Comparison of ENCODE assay signal across 8 cellular contexts in the genomic region with DNA sequence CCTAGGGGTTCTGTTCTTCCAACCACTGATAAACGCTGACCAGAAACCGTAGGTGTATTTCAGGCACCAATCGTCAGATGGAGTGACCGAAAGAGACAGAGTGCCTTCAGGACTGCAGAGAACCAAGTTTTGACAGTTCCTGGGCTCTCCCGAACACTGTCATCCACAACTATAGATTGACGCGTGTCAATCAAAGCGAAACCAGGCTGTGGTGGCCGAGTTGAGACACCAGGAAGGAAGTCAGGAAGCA. TPM values are rescaled to one million over a fixed set of nuclear protein-coding genes. Genes with fewer than 3 reads are reported as not detected.
DNase-seq lines count a peak whose midpoint lies in the region; ATAC-seq and TF ChIP-seq lines count a peak whose summit lies in the region.

No MANE protein-coding gene starts in this region.

- H3K4me1 ChIP-seq in Panc1 (ENCODE audit: control insufficient read depth, insufficient read depth, low read length) = peaks cover 22% of the 10 kb centered on the region
- H3K4me1 ChIP-seq in prostate gland (replicated peaks) = peaks cover 9% of the 10 kb centered on the region

- TF ChIP-seq POLR2A in GM18505 (IDR thresholded peaks at IDR 0.05; ENCODE audit: borderline replicate concordance, extremely low read depth, insufficient read depth, insufficient read length) (no peak), prostate gland (IDR thresholded peaks at IDR 0.05) (no peak)

- in situ Hi-C loops in Panc1 (cut with HindIII; ENCODE audit: low pct_unique_long_range_greater_than_20kb, low sequenced_read_pairs) = no loop called here

- ATAC-seq in GM18505 (IDR thresholded peaks at IDR 0.05; ENCODE audit: unreplicated experiment) (peak; percentile 17), Panc1 (no peak), GM19455 (IDR thresholded peaks at IDR 0.05; ENCODE audit: unreplicated experiment) (no peak)

- POLR2A ChIA-PET in Panc1 (lab: Charles Lee) = interaction anchor here (1.4 kb wide), 1 partner anchor 26 kb away, joined by 8 read pairs; a partner anchor contains a TSS

- CTCF ChIA-PET in Panc1 (lab: Charles Lee) = interaction anchor here (1.0 kb wide), 1 partner anchor 78 kb away, joined by 3 read pairs; no protein-coding TSS in a partner anchor

- BruUV-seq in Panc1 (replicated peaks; lab: Mats Ljungman, UMichigan) = no TSS peak

- H3K9me3 ChIP-seq in Panc1 (ENCODE audit: control insufficient read depth, insufficient read depth, low read depth, low read length) (no peaks in the 10 kb centered on the region), prostate gland (no peaks in the 10 kb centered on the region)

- TF ChIP-seq CTCF in HFF-Myc (IDR thresholded peaks at IDR 0.05; ENCODE audit: low read depth, low read length, missing control alignments) = no peak
- no peak for TF ChIP-seq CTCF in Panc1 (IDR thresholded peaks at IDR 0.05)
- no peak for TF ChIP-seq CTCF in epithelial cell of proximal tubule (conservative IDR thresholded peaks at IDR 0.05; ENCODE audit: low read depth, low read length)
- no peak for TF ChIP-seq CTCF in prostate gland (IDR thresholded peaks at IDR 0.05)

- H3K27me3 ChIP-seq in Panc1 (ENCODE audit: control insufficient read depth, insufficient read depth, low read length) (no peaks in the 10 kb centered on the region), prostate gland (replicated peaks; ENCODE audit: insufficient read depth) (no peaks in the 10 kb centered on the region)

- intact Hi-C loops in Panc1 (cut with micrococcal nuclease; ENCODE audit: unreplicated experiment) (loop anchor here (10.0 kb wide), 1 partner anchor 98 kb away; a partner anchor contains a TSS), prostate gland (cut with DNase I) (loop anchor here (1.0 kb wide), 1 partner anchor 35 kb away; no protein-coding TSS in a partner anchor)

- 0% methylated on average over 9 of the region's 9 CpGs for WGBS in prostate gland

- H3K4me3 ChIP-seq in HFF-Myc (replicated peaks; ENCODE audit: low read depth, low read length) (peak overlapping the region; percentile 65), Panc1 (ENCODE audit: low read depth in 2 of 2, low read length in 2 of 2) (peak overlapping the region; percentile 81 to 90), epithelial cell of proximal tubule (ENCODE audit: low read depth, low read length) (peak overlapping the region; percentile 93), prostate gland (peak overlapping the region; percentile 41 to 55)

- DNase-seq in HFF-Myc (ENCODE audit: extremely low read depth, low read depth) = no peak
- peak; percentile 98 for DNase-seq in Panc1 (ENCODE audit: low read depth, low spot score)
- DNase-seq in epithelial cell of proximal tubule (ENCODE audit: low read depth) = peak; percentile 80
- no peak for DNase-seq in prostate gland (ENCODE audit: low spot score)
- no peak for DNase-seq in SK-N-DZ (ENCODE audit: low spot score)
- DNase-seq in pons (ENCODE audit: low spot score) = no peak

- H3K36me3 ChIP-seq in Panc1 (ENCODE audit: control insufficient read depth, insufficient read depth, low read length) = no peaks in the 10 kb centered on the region
- H3K36me3 ChIP-seq in prostate gland = no peaks in the 10 kb centered on the region

- peak overlapping the region; percentile 74 for H3K27ac ChIP-seq in Panc1 (ENCODE audit: low read length)
- peak overlapping the region; percentile 98 to 99 for H3K27ac ChIP-seq in prostate gland

RNA-seq across cellular contexts. Expression of a gene that starts 11.9 kb away (rescaled TPM):
- total RNA-seq in Panc1 (2021; ENCODE audit: unreplicated experiment) (85.8 TPM), epithelial cell of proximal tubule (136 and 165 TPM in 2 replicates), prostate gland (1 to 10 TPM; 2.1 to 6.6 TPM)
- 31.8 TPM for polyA plus RNA-seq in Panc1 (2012; ENCODE audit: insufficient read length)
- polyA plus RNA-seq in SK-N-DZ (2014; cell fraction: cytosol; rRNA removed) = 408 and 427 TPM in 2 replicates
- polyA plus RNA-seq in SK-N-DZ (2014; cell fraction: nucleus; rRNA removed) = 463 and 597 TPM in 2 replicates

RNA-seq across cellular contexts. Expression of a gene that starts 25.6 kb away (rescaled TPM):
- 34.2 TPM for total RNA-seq in Panc1 (2021; ENCODE audit: unreplicated experiment)
- 29.6 TPM for polyA plus RNA-seq in Panc1 (2012; ENCODE audit: insufficient read length)
- 9.1 and 13.0 TPM in 2 replicates for total RNA-seq in epithelial cell of proximal tubule
- 10 to 100 TPM; 20.1 to 31.7 TPM for total RNA-seq in prostate gland
- polyA plus RNA-seq in SK-N-DZ (2014; cell fraction: cytosol; rRNA removed) = 5.4 and 7.0 TPM in 2 replicates
- polyA plus RNA-seq in SK-N-DZ (2014; cell fraction: nucleus; rRNA removed) = 40.0 and 68.4 TPM in 2 replicates

RNA-seq across cellular contexts. Expression of a gene that starts 26.8 kb away (rescaled TPM):
- total RNA-seq in Panc1 (2021; ENCODE audit: unreplicated experiment) (73.0 TPM), epithelial cell of proximal tubule (37.2 and 58.1 TPM in 2 replicates), prostate gland (10 to 100 TPM; 17.0 to 29.0 TPM)
- polyA plus RNA-seq in Panc1 (2012; ENCODE audit: insufficient read length) = 46.2 TPM
- 102 and 111 TPM in 2 replicates for polyA plus RNA-seq in SK-N-DZ (2014; cell fraction: cytosol; rRNA removed)
- 190 and 219 TPM in 2 replicates for polyA plus RNA-seq in SK-N-DZ (2014; cell fraction: nucleus; rRNA removed)

RNA-seq across cellular contexts. Expression of a gene that starts 32.3 kb away (rescaled TPM):
- total RNA-seq in Panc1 (2021; ENCODE audit: unreplicated experiment) = 9.3 TPM
- 11.5 TPM for polyA plus RNA-seq in Panc1 (2012; ENCODE audit: insufficient read length)
- 9.5 and 11.4 TPM in 2 replicates for total RNA-seq in epithelial cell of proximal tubule
- 10 to 100 TPM in 1 of 2 donors, 1 to 10 TPM in 1; 9.6 to 19.1 TPM for total RNA-seq in prostate gland
- polyA plus RNA-seq in SK-N-DZ (2014; cell fraction: cytosol; rRNA removed) = 7.7 and 9.6 TPM in 2 replicates
- polyA plus RNA-seq in SK-N-DZ (2014; cell fraction: nucleus; rRNA removed) = 3.0 and 7.0 TPM in 2 replicates

RNA-seq across cellular contexts. Expression of a gene that starts 46.1 kb away (rescaled TPM):
- 10.6 TPM for total RNA-seq in Panc1 (2021; ENCODE audit: unreplicated experiment)
- polyA plus RNA-seq in Panc1 (2012; ENCODE audit: insufficient read length) = 8.1 TPM
- 16.9 and 24.3 TPM in 2 replicates for total RNA-seq in epithelial cell of proximal tubule
- 10 to 100 TPM in 1 of 2 donors, 1 to 10 TPM in 1; 8.6 to 13.9 TPM for total RNA-seq in prostate gland
- polyA plus RNA-seq in SK-N-DZ (2014; cell fraction: cytosol; rRNA removed) = 32.7 and 35.3 TPM in 2 replicates
- polyA plus RNA-seq in SK-N-DZ (2014; cell fraction: nucleus; rRNA removed) = 42.2 and 44.9 TPM in 2 replicates

Comparison
In these comparisons a context has a peak if more than half of its experiments do, and no peak if none do; other contexts are left out.
1. DNase-seq: peak in Panc1 (single experiment) and epithelial cell of proximal tubule (single experiment); none in HFF-Myc (single experiment), prostate gland (single experiment), SK-N-DZ (single experiment) and pons (single experiment).
2. RNA of a gene that starts 11.9 kb away (total RNA-seq): 136 to 165 TPM in epithelial cell of proximal tubule and 85.8 TPM in Panc1 (single experiment); 2.1 to 6.6 TPM in prostate gland; every median in the first group is over 10 times any median in the second.
3. Peak in every context shown above with its lines, with median percentiles within 50 percentile points of each other: H3K4me3 ChIP-seq.